In genomic region chr12:14962797-14963196, GRCh38 we compare ENCODE assay signal across 14 cellular contexts. TPM values are rescaled to one million over a fixed set of nuclear protein-coding genes. Genes with fewer than 3 reads are reported as not detected.
DNase-seq lines count a peak whose midpoint lies in the region; ATAC-seq lines count a peak whose summit lies in the region.
"Had no signal": no experiment of that assay in that cellular context is flagged by ENCODE, and none has a peak within 500 bp of the region (broad histone marks: within the 10 kb centered on the region; RNA-seq: fewer than 3 reads in every experiment).

No MANE protein-coding gene starts in this region.

- intact Hi-C loops in activated CD4-positive, alpha-beta T cell treated with anti-CD3 and anti-CD28 coated beads for 36 hours (cut with DNase I, micrococcal nuclease): loop anchor here in 1 of 2 experiments (2.0 to 5.0 kb wide), 3 partner anchors 14 to 600 kb away; partner anchors contain the start of gene ATF7IP

- H3K4me3 ChIP-seq in Karpas-422 (ENCODE audit: low read length) (peak overlapping the region; percentile 87), skin epidermis (no peak overlapping the region)
- H3K4me3 ChIP-seq: smooth muscle cell had no signal

- peaks cover 4% of the 10 kb centered on the region; the same call in 1 of the 2 replicates for H3K36me3 ChIP-seq in Karpas-422 (ENCODE audit: insufficient read depth, low read length)

- H3K36me3 Mint-ChIP-seq in activated CD4-positive, alpha-beta T cell treated with anti-CD3 and anti-CD28 coated beads for 36 hours (ENCODE audit: low read depth): peaks cover 28% of the 10 kb centered on the region
- peaks cover 37 to 41% of the 10 kb centered on the region in 2 donors for H3K36me3 Mint-ChIP-seq in activated naive CD4-positive, alpha-beta T cell treated with anti-CD3 and anti-CD28 coated beads, Interleukin-2, amount 50 U/mL, for 72 hours

- CTCF ChIA-PET in activated CD4-positive, alpha-beta T cell treated with anti-CD3 and anti-CD28 coated beads for 36 hours (lab: Charles Lee): interaction anchor here (0.7 to 0.8 kb wide), 2 partner anchors 106 to 114 kb away, joined by 3 read pairs; no protein-coding TSS in a partner anchor

- H3K27ac Mint-ChIP-seq in activated CD4-positive, alpha-beta T cell treated with anti-CD3 and anti-CD28 coated beads for 36 hours: peak overlapping the region; percentile 99
- peak overlapping the region; percentile 75 to 99 for H3K27ac Mint-ChIP-seq in activated naive CD4-positive, alpha-beta T cell treated with anti-CD3 and anti-CD28 coated beads, Interleukin-2, amount 50 U/mL, for 72 hours

- peak overlapping the region; percentile 96 for H3K4me3 Mint-ChIP-seq in activated CD4-positive, alpha-beta T cell treated with anti-CD3 and anti-CD28 coated beads for 36 hours

- H2AFZ ChIP-seq in Karpas-422 (ENCODE audit: low read length): peak overlapping the region; percentile 93

- H3K9me2 ChIP-seq in Karpas-422 (replicated peaks; ENCODE audit: insufficient read depth, low read length): no peaks in the 10 kb centered on the region

- DNase-seq in activated CD4-positive, alpha-beta T cell treated with anti-CD3 and anti-CD28 coated beads for 36 hours: no peak
- DNase-seq in activated CD4-positive, alpha-beta T cell treated with anti-CD3 and anti-CD28 coated beads for 48 hours: no peak
- peak; percentile 52 for DNase-seq in Karpas-422
- DNase-seq in activated naive CD4-positive, alpha-beta T cell treated with anti-CD3 and anti-CD28 coated beads, Interleukin-2, amount 50 U/mL, for 72 hours (ENCODE audit: low spot score in 2 of 2): no peak
- DNase-seq in NCI-H774 (lab: John Stamatoyannopoulos, UW): no peak
- DNase-seq in NK-92 treated with Interleukin-12 subunit alpha and Interleukin-12 subunit beta, amount 100 ng/mL, for 24 hours (lab: John Stamatoyannopoulos, UW): no peak
- DNase-seq: DMS153, GM23248, NCI-H1417 treated with DMSO at 0.1 percent for 48 hours, occipital lobe had no signal

- peak overlapping the region; percentile 84 for H3K4me2 ChIP-seq in Karpas-422 (ENCODE audit: low read depth, low read length, poor library complexity, severe bottlenecking)
- H3K4me2 ChIP-seq: smooth muscle cell had no signal

- no peaks in the 10 kb centered on the region for H3K9me3 ChIP-seq in Karpas-422 (ENCODE audit: low read length)

- POLR2A ChIA-PET in activated CD4-positive, alpha-beta T cell treated with anti-CD3 and anti-CD28 coated beads for 36 hours (lab: Charles Lee): no interaction called here

- peaks cover 34% of the 10 kb centered on the region for H3K79me2 ChIP-seq in Karpas-422 (ENCODE audit: low read length)

- H3K4me1 Mint-ChIP-seq in activated CD4-positive, alpha-beta T cell treated with anti-CD3 and anti-CD28 coated beads for 36 hours: peaks cover 46% of the 10 kb centered on the region

- H4K20me1 ChIP-seq in Karpas-422 (ENCODE audit: insufficient read depth, low read depth, low read length): no peaks in the 10 kb centered on the region

- H3K27me3 Mint-ChIP-seq in activated CD4-positive, alpha-beta T cell treated with anti-CD3 and anti-CD28 coated beads for 36 hours: no peaks in the 10 kb centered on the region

- no peak for ATAC-seq in activated CD4-positive, alpha-beta T cell treated with anti-CD3 and anti-CD28 coated beads for 36 hours
- ATAC-seq in activated naive CD4-positive, alpha-beta T cell treated with anti-CD3 and anti-CD28 coated beads, Interleukin-2, amount 50 U/mL, for 72 hours: no peak
- ATAC-seq in HG02623 (IDR thresholded peaks at IDR 0.05; ENCODE audit: unreplicated experiment): no peak
- ATAC-seq: left lobe of liver had no signal

- peaks cover 55% of the 10 kb centered on the region for H3K4me1 ChIP-seq in Karpas-422 (ENCODE audit: low read length)

- H3K27ac ChIP-seq in Karpas-422 (ENCODE audit: low read length): peak overlapping the region; percentile 96
- peak overlapping the region in 16 of 21 experiments; percentile 73 to 95 (median 88) for H3K27ac ChIP-seq in skin epidermis
- H3K27ac ChIP-seq: GM23248 had no signal

- no peaks in the 10 kb centered on the region for H3K9me3 Mint-ChIP-seq in activated CD4-positive, alpha-beta T cell treated with anti-CD3 and anti-CD28 coated beads for 36 hours (ENCODE audit: low read depth)
- peaks cover 5 to 7% of the 10 kb centered on the region in 2 donors for H3K9me3 Mint-ChIP-seq in activated naive CD4-positive, alpha-beta T cell treated with anti-CD3 and anti-CD28 coated beads, Interleukin-2, amount 50 U/mL, for 72 hours

- peak overlapping the region; percentile 88 for H3K9ac ChIP-seq in Karpas-422 (ENCODE audit: low read length)
- H3K9ac ChIP-seq: GM23248 had no signal

- no peaks in the 10 kb centered on the region for H3K27me3 ChIP-seq in Karpas-422 (ENCODE audit: low read length)

RNA-seq across cellular contexts. Expression of gene ARHGDIB, which starts 1.4 kb away (rescaled TPM):
- total RNA-seq in activated CD4-positive, alpha-beta T cell treated with anti-CD3 and anti-CD28 coated beads for 36 hours: 100 to 1,000 TPM; 596 to 912 TPM
- total RNA-seq in Karpas-422 (2014; rRNA removed; shearing (Covaris generic); ENCODE audit: low replicate concordance): 503 and 765 TPM in 2 replicates
- total RNA-seq in activated naive CD4-positive, alpha-beta T cell treated with anti-CD3 and anti-CD28 coated beads, Interleukin-2, amount 50 U/mL, for 72 hours: 100 to 1,000 TPM; 667 to 811 TPM

RNA-seq across cellular contexts. Expression of gene PDE6H, which starts 10.0 kb away (rescaled TPM):
- under 1 TPM in 1 of 2 experiments, not detected in 1; 0.25 TPM for total RNA-seq in activated CD4-positive, alpha-beta T cell treated with anti-CD3 and anti-CD28 coated beads for 36 hours
- not detected in 2 replicates for total RNA-seq in Karpas-422 (2014; rRNA removed; shearing (Covaris generic); ENCODE audit: low replicate concordance)
- not detected for total RNA-seq in activated naive CD4-positive, alpha-beta T cell treated with anti-CD3 and anti-CD28 coated beads, Interleukin-2, amount 50 U/mL, for 72 hours
- total RNA-seq: GM23248, left lobe of liver, occipital lobe, smooth muscle cell had no signal

RNA-seq across cellular contexts. Expression of gene ERP27, which starts 24.5 kb away (rescaled TPM):
- total RNA-seq in activated CD4-positive, alpha-beta T cell treated with anti-CD3 and anti-CD28 coated beads for 36 hours: 1 to 10 TPM; 1.7 to 2.0 TPM
- total RNA-seq in Karpas-422 (2014; rRNA removed; shearing (Covaris generic); ENCODE audit: low replicate concordance): 0.18 and 0.60 TPM in 2 replicates
- total RNA-seq in activated naive CD4-positive, alpha-beta T cell treated with anti-CD3 and anti-CD28 coated beads, Interleukin-2, amount 50 U/mL, for 72 hours: 1 to 10 TPM; 1.5 to 5.0 TPM
- total RNA-seq: GM23248, occipital lobe had no signal
